ENCODE assay signal across 27 cellular contexts in genomic region chr17:56635640-56636039, GRCh38. TPM values are rescaled to one million over a fixed set of nuclear protein-coding genes. Genes with fewer than 3 reads are reported as not detected.
"Had no signal": no experiment of that assay in that cellular context is flagged by ENCODE, and none has a peak within 500 bp of the region (broad histone marks: within the 10 kb centered on the region; RNA-seq: fewer than 3 reads in every experiment).

No MANE protein-coding gene starts in this region.

- H3K4me3 Mint-ChIP-seq: activated naive CD4-positive, alpha-beta T cell treated with anti-CD3 and anti-CD28 coated beads, Interleukin-2, amount 50 U/mL, for 24 hours; immature natural killer cell; mesothelial cell of epicardium; naive thymus-derived CD8-positive, alpha-beta T cell; T-cell; T-helper 2 cell treated with Interferon-gamma antibody and Interleukin-4, amounts not matched to agents 5 μg/mL and 100 μg/mL, for 36 hours had no signal

- H2AFZ ChIP-seq: hepatocyte had no signal

- H3K4me1 Mint-ChIP-seq: immature natural killer cell had no signal

- H3K4me1 ChIP-seq: adrenal gland, ascending aorta, left ventricle myocardium inferior, upper lobe of right lung had no signal

- ATAC-seq: naive thymus-derived CD8-positive, alpha-beta T cell; T-cell; upper lobe of right lung had no signal

- H3K4me2 ChIP-seq: hepatocyte had no signal

- DNase-seq: activated CD4-positive, alpha-beta T cell treated with anti-CD3 and anti-CD28 coated beads, Interleukin-2, amount 50 U/mL, for 4 hours; activated CD8-positive, alpha-beta memory T cell treated with anti-CD3 and anti-CD28 coated beads, Interleukin-2, amount 50 U/mL, for 48 hours; activated effector memory CD4-positive, alpha-beta T cell treated with Interleukin-2 at 50 U/mL for 16 hours; activated T-cell treated with anti-CD3 and anti-CD28 coated beads, Interleukin-2, amount 50 U/mL, for 48 hours; adrenal gland; brain microvascular endothelial cell; central memory CD4-positive, alpha-beta T cell; dermis blood vessel endothelial cell; effector CD8-positive, alpha-beta T cell; foreskin melanocyte; immature natural killer cell; kidney glomerular epithelial cell; left ventricle myocardium inferior; naive thymus-derived CD8-positive, alpha-beta T cell; retina; sigmoid colon; stimulated activated CD4-positive, alpha-beta T cell treated with anti-CD3 and anti-CD28 coated beads, Interleukin-4, amount 100 ng/mL, for 1 hour; stimulated activated naive CD4-positive, alpha-beta T cell; T-cell; upper lobe of right lung had no signal

- H3K27ac ChIP-seq: adrenal gland, ascending aorta, brain microvascular endothelial cell, hepatocyte, left ventricle myocardium inferior, sigmoid colon, upper lobe of right lung had no signal

- H3K9me3 Mint-ChIP-seq: activated naive CD4-positive, alpha-beta T cell treated with anti-CD3 and anti-CD28 coated beads, Interleukin-2, amount 50 U/mL, for 24 hours; immature natural killer cell; mesothelial cell of epicardium; naive thymus-derived CD8-positive, alpha-beta T cell; T-cell; T-helper 2 cell treated with Interferon-gamma antibody and Interleukin-4, amounts not matched to agents 5 μg/mL and 100 μg/mL, for 36 hours had no signal

- H3K9me3 ChIP-seq: adrenal gland, ascending aorta, left ventricle myocardium inferior, sigmoid colon, upper lobe of right lung had no signal

- H3K27me3 ChIP-seq: adrenal gland, ascending aorta had no signal

- H3K79me2 ChIP-seq: hepatocyte had no signal

- H3K27ac Mint-ChIP-seq: immature natural killer cell; mesothelial cell of epicardium; naive thymus-derived CD8-positive, alpha-beta T cell; progenitor cell of endocrine pancreas; T-cell; T-helper 2 cell treated with Interferon-gamma antibody and Interleukin-4, amounts not matched to agents 5 μg/mL and 100 μg/mL, for 36 hours had no signal

- H3K36me3 ChIP-seq: adrenal gland, ascending aorta, brain microvascular endothelial cell, left ventricle myocardium inferior, sigmoid colon, upper lobe of right lung had no signal

- H3K4me3 ChIP-seq: adrenal gland, ascending aorta, hepatocyte, left ventricle myocardium inferior, sigmoid colon, upper lobe of right lung had no signal

- H3K27me3 Mint-ChIP-seq: activated naive CD4-positive, alpha-beta T cell treated with anti-CD3 and anti-CD28 coated beads, Interleukin-2, amount 50 U/mL, for 24 hours had no signal

- H3K36me3 Mint-ChIP-seq: activated naive CD4-positive, alpha-beta T cell treated with anti-CD3 and anti-CD28 coated beads, Interleukin-2, amount 50 U/mL, for 24 hours; immature natural killer cell; mesothelial cell of epicardium; naive thymus-derived CD8-positive, alpha-beta T cell; T-cell had no signal

RNA-seq across cellular contexts. Expression of gene NOG, which starts 42.1 kb away (rescaled TPM):
- total RNA-seq: ascending aorta, osteocyte had no signal
- polyA plus RNA-seq: immature natural killer cell had no signal
